In the genomic region with DNA sequence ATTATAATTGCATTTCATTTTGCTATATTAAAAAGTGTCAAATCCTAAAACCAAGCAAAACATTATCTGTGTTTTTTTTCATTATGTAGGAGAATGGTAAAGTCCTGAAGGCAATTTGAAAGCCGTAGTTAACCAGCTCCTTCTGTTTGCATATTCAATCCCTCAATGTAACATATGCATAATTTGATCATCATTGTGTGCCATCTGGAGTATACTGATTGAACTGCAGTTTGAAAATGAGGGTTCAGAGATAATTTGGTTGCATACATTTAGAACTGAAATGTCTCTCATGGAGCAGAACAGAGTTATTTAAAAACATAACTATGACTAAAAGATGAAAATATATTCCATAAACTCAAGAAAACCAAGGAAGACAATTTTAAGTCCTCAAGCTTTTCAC, we compare ENCODE assay signal across 9 cellular contexts.
DNase-seq lines count a peak whose midpoint lies in the region; ATAC-seq and TF ChIP-seq lines count a peak whose summit lies in the region.
"Had no signal": no experiment of that assay in that cellular context is flagged by ENCODE, and none has a peak within 500 bp of the region (broad histone marks: within the 10 kb centered on the region; RNA-seq: fewer than 3 reads in every experiment).

No MANE protein-coding gene starts in this region.

- no peak overlapping the region for H3K27ac ChIP-seq in RWPE1
- H3K27ac ChIP-seq in Peyer's patch, result no peak overlapping the region
- no peak overlapping the region for H3K27ac ChIP-seq in upper lobe of left lung

- CTCF ChIA-PET in RWPE1 (lab: Yijun Ruan, JAX), result no interaction called here

- H3K4me1 ChIP-seq in Peyer's patch, result no peaks in the 10 kb centered on the region
- no peaks in the 10 kb centered on the region for H3K4me1 ChIP-seq in upper lobe of left lung

- peak; percentile 16 for DNase-seq in EH (ENCODE audit: low read depth)
- peak; percentile 1 for DNase-seq in RWPE1 (ENCODE audit: low spot score)
- peak; percentile 20 for DNase-seq in kidney tubule cell (ENCODE audit: low spot score)
- DNase-seq in DMS153 (lab: John Stamatoyannopoulos, UW), result no peak
- DNase-seq in Peyer's patch, result no peak
- no peak for DNase-seq in upper lobe of left lung
- DNase-seq: activated B cell treated with CpG ODN at 0.5 μM for 24 hours had no signal

- TF ChIP-seq CTCF in RWPE1 (conservative IDR thresholded peaks at IDR 0.05; ENCODE audit: low read depth) (peak; percentile 46), Peyer's patch (IDR thresholded peaks at IDR 0.05) (peak in 3 of 6 experiments; percentile 64 to 69 (median 67)), upper lobe of left lung (IDR thresholded peaks at IDR 0.05) (peak in 1 of 6 experiments; percentile 8)

- no peak for TF ChIP-seq EP300 in upper lobe of left lung (IDR thresholded peaks at IDR 0.05)

- no peak for TF ChIP-seq POLR2A in Peyer's patch (IDR thresholded peaks at IDR 0.05)
- TF ChIP-seq POLR2A in upper lobe of left lung (IDR thresholded peaks at IDR 0.05), result no peak

- WGBS in upper lobe of left lung, 2 donors, result 35 to 50% methylated on average over 1 of the region's 1 CpG

- no peak overlapping the region for H3K4me3 ChIP-seq in Peyer's patch
- no peak overlapping the region for H3K4me3 ChIP-seq in upper lobe of left lung

- H3K27me3 ChIP-seq in Peyer's patch, result no peaks in the 10 kb centered on the region
- H3K27me3 ChIP-seq in upper lobe of left lung, result no peaks in the 10 kb centered on the region

- POLR2A ChIA-PET in RWPE1 (lab: Yijun Ruan, JAX; ENCODE audit: low non-redundant PET), result no interaction called here

- H3K36me3 ChIP-seq in Peyer's patch (no peaks in the 10 kb centered on the region), upper lobe of left lung (no peaks in the 10 kb centered on the region)

- ATAC-seq in HG02884 (IDR thresholded peaks at IDR 0.05; ENCODE audit: unreplicated experiment), result peak; percentile 67
- no peak for ATAC-seq in upper lobe of left lung (ENCODE audit: low FRiP score in 2 of 2)
- ATAC-seq in GM21576 (IDR thresholded peaks at IDR 0.05; ENCODE audit: unreplicated experiment), result no peak

- no peaks in the 10 kb centered on the region for H3K9me3 ChIP-seq in Peyer's patch
- no peaks in the 10 kb centered on the region for H3K9me3 ChIP-seq in upper lobe of left lung

Comparison
In these comparisons a context has a peak if more than half of its experiments do, and no peak if none do; other contexts are left out.
1. DNase-seq: peak in EH (single experiment), RWPE1 (single experiment) and kidney tubule cell (single experiment); none in DMS153 (single experiment), Peyer's patch (0 of 3) and upper lobe of left lung (0 of 2).